In the genomic region with DNA sequence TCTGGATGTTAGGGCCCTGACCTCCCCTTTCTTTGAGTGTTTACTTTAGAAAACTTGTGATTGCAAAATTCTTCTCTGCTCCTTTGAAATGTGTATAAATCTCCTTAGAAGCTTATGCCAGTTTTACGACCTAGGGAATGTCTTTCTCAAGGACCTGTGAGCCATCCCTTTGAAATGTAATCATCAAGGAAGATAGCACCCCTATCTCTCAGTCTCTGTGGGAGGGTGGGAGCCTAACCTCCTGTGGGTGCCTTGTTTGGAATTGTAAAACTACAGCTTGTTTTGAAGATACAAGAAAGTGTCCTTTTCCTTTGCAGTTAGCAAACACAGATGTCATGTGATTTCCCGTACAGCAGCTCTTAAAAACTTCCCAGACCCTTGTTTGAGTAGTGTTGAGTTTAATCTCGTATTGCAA, we compare ENCODE assay signal across 11 cellular contexts. TPM values are rescaled to one million over a fixed set of nuclear protein-coding genes. Genes with fewer than 3 reads are reported as not detected.
DNase-seq lines count a peak whose midpoint lies in the region; ATAC-seq and TF ChIP-seq lines count a peak whose summit lies in the region.
"Had no signal": no experiment of that assay in that cellular context is flagged by ENCODE, and none has a peak within 500 bp of the region (broad histone marks: within the 10 kb centered on the region; RNA-seq: fewer than 3 reads in every experiment).

No MANE protein-coding gene starts in this region.

- H3K9me3 ChIP-seq in left lung (peaks cover 0 to 5% of the 10 kb centered on the region in 2 donors), subcutaneous abdominal adipose tissue (ENCODE audit: control insufficient read depth in 5 of 5, low read length in 5 of 5) (peaks cover 0 to 8% (median 5%) of the 10 kb centered on the region in 5 donors)

- peaks cover 42% of the 10 kb centered on the region for H3K4me1 Mint-ChIP-seq in activated T-cell treated with anti-CD3 and anti-CD28 coated beads, Interleukin-2, amount 50 U/mL, for 24 hours (ENCODE audit: low read depth)
- peaks cover 44% of the 10 kb centered on the region for H3K4me1 Mint-ChIP-seq in activated T-helper 1 cell treated with anti-CD3 and anti-CD28 coated beads, Interleukin-12 subunit alpha, Interleukin-12 subunit beta, Interleukin-2, Interleukin-4 antibody, amounts not matched to agents 30 ng/mL and 10 ng/mL and 1 ng/mL, durations not matched to agents 14 hours and 24 hours and 36 hours (ENCODE audit: low read depth)

- peak overlapping the region in 2 of 5 donors; percentile 43 to 97 for H3K9ac ChIP-seq in subcutaneous abdominal adipose tissue (ENCODE audit: low read length in 5 of 5)

- ATAC-seq in left lung, result peak; percentile 33

- peak overlapping the region; percentile 95 to 98 for H3K27ac ChIP-seq in left lung
- H3K27ac ChIP-seq in subcutaneous abdominal adipose tissue (ENCODE audit: low read depth, low read length), result peak overlapping the region; percentile 99

- H3K9me3 Mint-ChIP-seq in activated T-cell treated with anti-CD3 and anti-CD28 coated beads, Interleukin-2, amount 50 U/mL, for 24 hours, result peaks cover 21% of the 10 kb centered on the region
- H3K9me3 Mint-ChIP-seq in activated T-helper 1 cell treated with anti-CD3 and anti-CD28 coated beads, Interleukin-12 subunit alpha, Interleukin-12 subunit beta, Interleukin-2, Interleukin-4 antibody, amounts not matched to agents 30 ng/mL and 10 ng/mL and 1 ng/mL, durations not matched to agents 14 hours and 24 hours and 36 hours, result peaks cover 39% of the 10 kb centered on the region

- no peak for TF ChIP-seq CTCF in left lung (IDR thresholded peaks at IDR 0.05)

- H3K36me3 Mint-ChIP-seq in activated T-cell treated with anti-CD3 and anti-CD28 coated beads, Interleukin-2, amount 50 U/mL, for 24 hours (ENCODE audit: low read depth), result peaks cover 49% of the 10 kb centered on the region
- H3K36me3 Mint-ChIP-seq in activated T-helper 1 cell treated with anti-CD3 and anti-CD28 coated beads, Interleukin-12 subunit alpha, Interleukin-12 subunit beta, Interleukin-2, Interleukin-4 antibody, amounts not matched to agents 30 ng/mL and 10 ng/mL and 1 ng/mL, durations not matched to agents 14 hours and 24 hours and 36 hours (ENCODE audit: low read depth), result peaks cover 34% of the 10 kb centered on the region

- peaks cover 7 to 33% of the 10 kb centered on the region in 2 donors for H3K4me1 ChIP-seq in left lung
- peaks cover 0 to 34% (median 18%) of the 10 kb centered on the region in 5 donors for H3K4me1 ChIP-seq in subcutaneous abdominal adipose tissue (ENCODE audit: control insufficient read depth in 5 of 5, insufficient read depth in 5 of 5, low read length in 5 of 5)

- H3K4me3 ChIP-seq in left lung, result peak overlapping the region in 1 of 2 donors; percentile 58
- H3K4me3 ChIP-seq in subcutaneous abdominal adipose tissue (ENCODE audit: low read depth in 1 of 5, low read length in 5 of 5), result no peak overlapping the region

- H3K4me3 Mint-ChIP-seq in activated T-cell treated with anti-CD3 and anti-CD28 coated beads, Interleukin-2, amount 50 U/mL, for 24 hours, result peak overlapping the region; percentile 94
- H3K4me3 Mint-ChIP-seq in activated T-helper 1 cell treated with anti-CD3 and anti-CD28 coated beads, Interleukin-12 subunit alpha, Interleukin-12 subunit beta, Interleukin-2, Interleukin-4 antibody, amounts not matched to agents 30 ng/mL and 10 ng/mL and 1 ng/mL, durations not matched to agents 14 hours and 24 hours and 36 hours, result peak overlapping the region; percentile 88

- H3K27me3 ChIP-seq in left lung (no peaks in the 10 kb centered on the region), subcutaneous abdominal adipose tissue (ENCODE audit: control insufficient read depth in 5 of 5, insufficient read depth in 4 of 5, low read length in 5 of 5) (no peaks in the 10 kb centered on the region)

- intact Hi-C loops in activated T-helper 1 cell treated with anti-CD3 and anti-CD28 coated beads, Interleukin-12 subunit alpha, Interleukin-12 subunit beta, Interleukin-2, Interleukin-4 antibody, amounts not matched to agents 30 ng/mL and 10 ng/mL and 1 ng/mL, durations not matched to agents 14 hours and 24 hours and 36 hours (cut with micrococcal nuclease), result loop anchor here (2.0 kb wide), 2 partner anchors 17 to 517 kb away; a partner anchor contains a TSS
- intact Hi-C loops in left lung (cut with DNase I), result no loop called here

- H3K36me3 ChIP-seq in left lung, result peaks cover 0 to 3% of the 10 kb centered on the region in 2 donors
- H3K36me3 ChIP-seq in subcutaneous abdominal adipose tissue (ENCODE audit: control insufficient read depth in 5 of 5, insufficient read depth in 5 of 5, low read length in 5 of 5), result peaks cover 0 to 4% (median 0%) of the 10 kb centered on the region in 5 donors

- no peak for DNase-seq in activated T-cell treated with anti-CD3 and anti-CD28 coated beads, Interleukin-2, amount 50 U/mL, for 24 hours
- no peak for DNase-seq in activated T-cell treated with anti-CD3 and anti-CD28 coated beads for 4 hours
- no peak for DNase-seq in activated T-helper 1 cell treated with anti-CD3 and anti-CD28 coated beads, Interleukin-12 subunit alpha, Interleukin-12 subunit beta, Interleukin-2, Interleukin-4 antibody, amounts not matched to agents 30 ng/mL and 10 ng/mL and 1 ng/mL, durations not matched to agents 14 hours and 24 hours and 36 hours (ENCODE audit: low spot score)
- DNase-seq in left lung, result no peak
- DNase-seq in H4 (ENCODE audit: low spot score), result no peak
- DNase-seq in SW 1271 (lab: John Stamatoyannopoulos, UW), result no peak
- DNase-seq in cerebellum (ENCODE audit: low spot score), result no peak
- DNase-seq: AML-193, NCI-H1694, nucleus accumbens had no signal

- H3K27ac Mint-ChIP-seq in activated T-cell treated with anti-CD3 and anti-CD28 coated beads, Interleukin-2, amount 50 U/mL, for 24 hours, result peak overlapping the region; percentile 99
- peak overlapping the region; percentile 86 for H3K27ac Mint-ChIP-seq in activated T-helper 1 cell treated with anti-CD3 and anti-CD28 coated beads, Interleukin-12 subunit alpha, Interleukin-12 subunit beta, Interleukin-2, Interleukin-4 antibody, amounts not matched to agents 30 ng/mL and 10 ng/mL and 1 ng/mL, durations not matched to agents 14 hours and 24 hours and 36 hours

- H3K27me3 Mint-ChIP-seq in activated T-cell treated with anti-CD3 and anti-CD28 coated beads, Interleukin-2, amount 50 U/mL, for 24 hours, result no peaks in the 10 kb centered on the region
- H3K27me3 Mint-ChIP-seq in activated T-helper 1 cell treated with anti-CD3 and anti-CD28 coated beads, Interleukin-12 subunit alpha, Interleukin-12 subunit beta, Interleukin-2, Interleukin-4 antibody, amounts not matched to agents 30 ng/mL and 10 ng/mL and 1 ng/mL, durations not matched to agents 14 hours and 24 hours and 36 hours (ENCODE audit: insufficient read depth), result peaks cover 5% of the 10 kb centered on the region

RNA-seq across cellular contexts. Expression of a gene that starts 3.3 kb away (rescaled TPM):
- not detected in 2 replicates for total RNA-seq in activated T-helper 1 cell treated with anti-CD3 and anti-CD28 coated beads, Interleukin-12 subunit alpha, Interleukin-12 subunit beta, Interleukin-2, Interleukin-4 antibody, amounts not matched to agents 30 ng/mL and 10 ng/mL and 1 ng/mL, durations not matched to agents 14 hours and 24 hours and 36 hours
- total RNA-seq in left lung (not detected), cerebellum (not detected)
- not detected in 2 replicates for total RNA-seq in H4 (2014; rRNA removed; shearing (Covaris generic))

RNA-seq across cellular contexts. Expression of a gene that starts 16.3 kb away (rescaled TPM):
- 0.61 and 0.75 TPM in 2 replicates for total RNA-seq in activated T-helper 1 cell treated with anti-CD3 and anti-CD28 coated beads, Interleukin-12 subunit alpha, Interleukin-12 subunit beta, Interleukin-2, Interleukin-4 antibody, amounts not matched to agents 30 ng/mL and 10 ng/mL and 1 ng/mL, durations not matched to agents 14 hours and 24 hours and 36 hours
- total RNA-seq in left lung (under 1 TPM; 0.58 to 0.73 TPM), cerebellum (7.8 TPM)
- 0.70 and 1.2 TPM in 2 replicates for total RNA-seq in H4 (2014; rRNA removed; shearing (Covaris generic))

RNA-seq across cellular contexts. Expression of a gene that starts 42.5 kb away (rescaled TPM):
- total RNA-seq in activated T-helper 1 cell treated with anti-CD3 and anti-CD28 coated beads, Interleukin-12 subunit alpha, Interleukin-12 subunit beta, Interleukin-2, Interleukin-4 antibody, amounts not matched to agents 30 ng/mL and 10 ng/mL and 1 ng/mL, durations not matched to agents 14 hours and 24 hours and 36 hours, result 33.3 and 36.1 TPM in 2 replicates
- 10 to 100 TPM; 26.8 to 30.4 TPM for total RNA-seq in left lung
- 22.6 and 37.1 TPM in 2 replicates for total RNA-seq in H4 (2014; rRNA removed; shearing (Covaris generic))
- total RNA-seq in cerebellum, result 24.2 TPM
